20 cellular contexts compared by ENCODE assay signal in genomic region chr13:80001510-80001842, GRCh38.
"Had no signal": no experiment of that assay in that cellular context is flagged by ENCODE, and none has a peak within 500 bp of the region (broad histone marks: within the 10 kb centered on the region; RNA-seq: fewer than 3 reads in every experiment).

No MANE protein-coding gene starts in this region.

- H3K27me3 Mint-ChIP-seq: activated B cell treated with CpG ODN at 0.5 μM for 24 hours; activated naive CD8-positive, alpha-beta T cell treated with anti-CD3 and anti-CD28 coated beads, Interleukin-2, amount 10 ng/mL, durations not matched to agents 7 days and 5 days; naive B cell had no signal

- H3K4me1 Mint-ChIP-seq: activated B cell treated with CpG ODN at 0.5 μM for 24 hours; activated naive CD8-positive, alpha-beta T cell treated with anti-CD3 and anti-CD28 coated beads, Interleukin-2, amount 10 ng/mL, durations not matched to agents 7 days and 5 days; naive B cell had no signal

- H3K9me3 ChIP-seq: heart right ventricle, neutrophil, transverse colon had no signal

- H3K27me3 ChIP-seq: foreskin keratinocyte, heart right ventricle, neutrophil, transverse colon had no signal

- H3K27ac Mint-ChIP-seq: activated B cell treated with CpG ODN at 0.5 μM for 24 hours; activated naive CD8-positive, alpha-beta T cell treated with anti-CD3 and anti-CD28 coated beads, Interleukin-2, amount 10 ng/mL, durations not matched to agents 7 days and 5 days; activated T-helper 1 cell treated with anti-CD3 and anti-CD28 coated beads, Interleukin-12 subunit alpha, Interleukin-12 subunit beta, Interleukin-2, Interleukin-4 antibody, amounts not matched to agents 30 ng/mL and 10 ng/mL and 1 ng/mL, durations not matched to agents 14 hours and 24 hours and 36 hours; T-helper 2 cell treated with Interferon-gamma antibody and Interleukin-4, amounts not matched to agents 5 μg/mL and 100 μg/mL, for 36 hours had no signal

- H3K36me3 Mint-ChIP-seq: activated naive CD8-positive, alpha-beta T cell treated with anti-CD3 and anti-CD28 coated beads, Interleukin-2, amount 10 ng/mL, durations not matched to agents 7 days and 5 days; naive B cell had no signal

- ATAC-seq: foreskin keratinocyte, heart right ventricle, right cardiac atrium had no signal

- DNase-seq: activated B cell treated with CpG ODN at 0.5 μM for 24 hours; activated CD4-positive, alpha-beta T cell treated with anti-CD3 and anti-CD28 coated beads, Interleukin-2, amount 50 U/mL, for 1 hour; activated CD8-positive, alpha-beta memory T cell treated with anti-CD3 and anti-CD28 coated beads for 24 hours; activated naive CD4-positive, alpha-beta T cell; activated naive CD8-positive, alpha-beta T cell treated with anti-CD3 and anti-CD28 coated beads, Interleukin-2, amount 10 ng/mL, durations not matched to agents 7 days and 5 days; aorta; effector CD4-positive, alpha-beta T cell; foreskin keratinocyte; heart right ventricle; naive B cell; right cardiac atrium; stimulated activated CD4-positive, alpha-beta T cell treated with anti-CD3 and anti-CD28 coated beads, Interleukin-4, amount 100 ng/mL, for 24 hours; stimulated activated naive CD4-positive, alpha-beta T cell; transverse colon had no signal

- H3K4me1 ChIP-seq: heart right ventricle had no signal

- H3K4me3 Mint-ChIP-seq: activated B cell treated with CpG ODN at 0.5 μM for 24 hours; activated naive CD8-positive, alpha-beta T cell treated with anti-CD3 and anti-CD28 coated beads, Interleukin-2, amount 10 ng/mL, durations not matched to agents 7 days and 5 days; activated T-helper 1 cell treated with anti-CD3 and anti-CD28 coated beads, Interleukin-12 subunit alpha, Interleukin-12 subunit beta, Interleukin-2, Interleukin-4 antibody, amounts not matched to agents 30 ng/mL and 10 ng/mL and 1 ng/mL, durations not matched to agents 14 hours and 24 hours and 36 hours; naive B cell; T-helper 2 cell treated with Interferon-gamma antibody and Interleukin-4, amounts not matched to agents 5 μg/mL and 100 μg/mL, for 36 hours had no signal

- H3K9me3 Mint-ChIP-seq: activated B cell treated with CpG ODN at 0.5 μM for 24 hours; activated naive CD8-positive, alpha-beta T cell treated with anti-CD3 and anti-CD28 coated beads, Interleukin-2, amount 10 ng/mL, durations not matched to agents 7 days and 5 days; activated T-helper 1 cell treated with anti-CD3 and anti-CD28 coated beads, Interleukin-12 subunit alpha, Interleukin-12 subunit beta, Interleukin-2, Interleukin-4 antibody, amounts not matched to agents 30 ng/mL and 10 ng/mL and 1 ng/mL, durations not matched to agents 14 hours and 24 hours and 36 hours; naive B cell; T-helper 2 cell treated with Interferon-gamma antibody and Interleukin-4, amounts not matched to agents 5 μg/mL and 100 μg/mL, for 36 hours had no signal

- H3K36me3 ChIP-seq: heart right ventricle, neutrophil, transverse colon had no signal

- H3K4me3 ChIP-seq: coronary artery, heart right ventricle, lung, skin epidermis, transverse colon had no signal

- H3K27ac ChIP-seq: coronary artery, foreskin keratinocyte, heart right ventricle, neutrophil, skin epidermis, transverse colon had no signal
